10 cellular contexts compared by ENCODE assay signal in genomic region chr22:39592104-39593060, GRCh38. TPM values are rescaled to one million over a fixed set of nuclear protein-coding genes. Genes with fewer than 3 reads are reported as not detected.
DNase-seq lines count a peak whose midpoint lies in the region; ATAC-seq and TF ChIP-seq lines count a peak whose summit lies in the region.
"Had no signal": no experiment of that assay in that cellular context is flagged by ENCODE, and none has a peak within 500 bp of the region (broad histone marks: within the 10 kb centered on the region; RNA-seq: fewer than 3 reads in every experiment).

No MANE protein-coding gene starts in this region.

- no peak overlapping the region for H3K4me3 ChIP-seq in testis

- peak overlapping the region; percentile 55 for H3K4me3 Mint-ChIP-seq in glutamatergic neuron (ENCODE audit: unreplicated experiment)
- H3K4me3 Mint-ChIP-seq in activated CD4-positive, alpha-beta memory T cell treated with anti-CD3 and anti-CD28 coated beads, Interleukin-2, amount 10 ng/mL, durations not matched to agents 7 days and 5 days, result no peak overlapping the region
- H3K4me3 Mint-ChIP-seq: activated T-helper 1 cell treated with anti-CD3 and anti-CD28 coated beads, Interleukin-12 subunit alpha, Interleukin-12 subunit beta, Interleukin-2, Interleukin-4 antibody, amounts not matched to agents 30 ng/mL and 10 ng/mL and 1 ng/mL, durations not matched to agents 14 hours and 24 hours and 36 hours had no signal

- TF ChIP-seq CTCF in glutamatergic neuron (IDR thresholded peaks at IDR 0.05; ENCODE audit: partially characterized antibody, unreplicated experiment) (no peak), testis (IDR thresholded peaks at IDR 0.05) (no peak)

- no peaks in the 10 kb centered on the region for H3K9me3 ChIP-seq in testis

- 57 to 61% methylated on average over 27 to 31 of the region's 31 CpGs for WGBS in testis, 2 donors

- intact Hi-C loops in testis (cut with DNase I; ENCODE audit: low total_unique reads) (no loop called here), posterior vena cava (cut with DNase I) (no loop called here)

- CTCF ChIA-PET in activated CD4-positive, alpha-beta memory T cell treated with anti-CD3 and anti-CD28 coated beads, Interleukin-2, amount 10 ng/mL, durations not matched to agents 7 days and 5 days (lab: Charles Lee), result no interaction called here

- H3K27me3 ChIP-seq in testis, result no peaks in the 10 kb centered on the region

- DNase-seq in DMS79 treated with DMSO at 0.1 percent for 48 hours (lab: John Stamatoyannopoulos, UW), result peak; percentile 3
- DNase-seq in DMS79 (lab: John Stamatoyannopoulos, UW), result no peak
- peak; percentile 73 for DNase-seq in SW480 (ENCODE audit: low spot score)
- DNase-seq in glutamatergic neuron, result peak; percentile 47
- DNase-seq in testis, result peak; percentile 76
- no peak for DNase-seq in posterior vena cava (ENCODE audit: low spot score)
- DNase-seq in activated CD4-positive, alpha-beta memory T cell treated with anti-CD3 and anti-CD28 coated beads, Interleukin-2, amount 10 ng/mL, durations not matched to agents 7 days and 5 days, result no peak

- H3K27ac ChIP-seq in testis, result no peak overlapping the region
- H3K27ac ChIP-seq: 22Rv1 had no signal

- H3K9me3 Mint-ChIP-seq in glutamatergic neuron (ENCODE audit: unreplicated experiment), result peaks cover 3% of the 10 kb centered on the region
- H3K9me3 Mint-ChIP-seq in activated CD4-positive, alpha-beta memory T cell treated with anti-CD3 and anti-CD28 coated beads, Interleukin-2, amount 10 ng/mL, durations not matched to agents 7 days and 5 days, result no peaks in the 10 kb centered on the region
- H3K9me3 Mint-ChIP-seq: activated T-helper 1 cell treated with anti-CD3 and anti-CD28 coated beads, Interleukin-12 subunit alpha, Interleukin-12 subunit beta, Interleukin-2, Interleukin-4 antibody, amounts not matched to agents 30 ng/mL and 10 ng/mL and 1 ng/mL, durations not matched to agents 14 hours and 24 hours and 36 hours had no signal

- no peak for ATAC-seq in GM21390 (IDR thresholded peaks at IDR 0.05; ENCODE audit: unreplicated experiment)

- TF ChIP-seq POLR2A in testis (IDR thresholded peaks at IDR 0.05), result no peak

- POLR2A ChIA-PET in activated CD4-positive, alpha-beta memory T cell treated with anti-CD3 and anti-CD28 coated beads, Interleukin-2, amount 10 ng/mL, durations not matched to agents 7 days and 5 days (lab: Charles Lee), result no interaction called here

- H3K36me3 Mint-ChIP-seq in glutamatergic neuron (ENCODE audit: unreplicated experiment), result no peaks in the 10 kb centered on the region
- no peaks in the 10 kb centered on the region for H3K36me3 Mint-ChIP-seq in activated CD4-positive, alpha-beta memory T cell treated with anti-CD3 and anti-CD28 coated beads, Interleukin-2, amount 10 ng/mL, durations not matched to agents 7 days and 5 days (ENCODE audit: low read depth)

- peak overlapping the region; percentile 86 for H3K27ac Mint-ChIP-seq in glutamatergic neuron (ENCODE audit: unreplicated experiment)
- no peak overlapping the region for H3K27ac Mint-ChIP-seq in activated CD4-positive, alpha-beta memory T cell treated with anti-CD3 and anti-CD28 coated beads, Interleukin-2, amount 10 ng/mL, durations not matched to agents 7 days and 5 days
- H3K27ac Mint-ChIP-seq: activated T-helper 1 cell treated with anti-CD3 and anti-CD28 coated beads, Interleukin-12 subunit alpha, Interleukin-12 subunit beta, Interleukin-2, Interleukin-4 antibody, amounts not matched to agents 30 ng/mL and 10 ng/mL and 1 ng/mL, durations not matched to agents 14 hours and 24 hours and 36 hours had no signal

- peaks cover 15% of the 10 kb centered on the region for H3K27me3 Mint-ChIP-seq in glutamatergic neuron (ENCODE audit: unreplicated experiment)
- peaks cover 16% of the 10 kb centered on the region for H3K27me3 Mint-ChIP-seq in activated CD4-positive, alpha-beta memory T cell treated with anti-CD3 and anti-CD28 coated beads, Interleukin-2, amount 10 ng/mL, durations not matched to agents 7 days and 5 days

- peaks cover 13% of the 10 kb centered on the region for H3K4me1 ChIP-seq in testis

- peaks cover 19% of the 10 kb centered on the region for H3K4me1 Mint-ChIP-seq in glutamatergic neuron (ENCODE audit: low read depth, unreplicated experiment)
- H3K4me1 Mint-ChIP-seq in activated CD4-positive, alpha-beta memory T cell treated with anti-CD3 and anti-CD28 coated beads, Interleukin-2, amount 10 ng/mL, durations not matched to agents 7 days and 5 days, result peaks cover 2% of the 10 kb centered on the region

- H3K36me3 ChIP-seq in testis (ENCODE audit: low read depth, missing control alignments), result no peaks in the 10 kb centered on the region

RNA-seq across cellular contexts. Expression of gene CACNA1I, which starts 21.8 kb away (rescaled TPM):
- total RNA-seq in glutamatergic neuron (ENCODE audit: unreplicated experiment), result 0.12 TPM
- total RNA-seq in testis, result 1 to 10 TPM; 1.7 to 2.0 TPM
- 1.3 TPM for polyA plus RNA-seq in testis (ENCODE audit: insufficient read depth, low read depth, low replicate concordance)
- total RNA-seq in posterior vena cava, result under 1 TPM; 0.05 to 0.09 TPM
- 1 to 10 TPM; 8.7 to 8.8 TPM for total RNA-seq in activated CD4-positive, alpha-beta memory T cell treated with anti-CD3 and anti-CD28 coated beads, Interleukin-2, amount 10 ng/mL, durations not matched to agents 7 days and 5 days

RNA-seq across cellular contexts. Expression of gene RPS19BP1, which starts 59.8 kb away (rescaled TPM):
- total RNA-seq in glutamatergic neuron (ENCODE audit: unreplicated experiment), result 59.6 TPM
- total RNA-seq in testis, result 100 to 1,000 TPM; 156 to 158 TPM
- 97.7 TPM for polyA plus RNA-seq in testis (ENCODE audit: insufficient read depth, low read depth, low replicate concordance)
- 10 to 100 TPM; 49.9 to 54.4 TPM for total RNA-seq in posterior vena cava
- 10 to 100 TPM; 54.3 to 60.7 TPM for total RNA-seq in activated CD4-positive, alpha-beta memory T cell treated with anti-CD3 and anti-CD28 coated beads, Interleukin-2, amount 10 ng/mL, durations not matched to agents 7 days and 5 days

Comparison
In these comparisons a context has a peak if more than half of its experiments do, and no peak if none do; other contexts are left out.
1. DNase-seq: peak in DMS79 treated with DMSO at 0.1 percent for 48 hours (single experiment), SW480 (single experiment), glutamatergic neuron (single experiment) and testis (single experiment); none in DMS79 (single experiment), posterior vena cava (single experiment) and activated CD4-positive, alpha-beta memory T cell treated with anti-CD3 and anti-CD28 coated beads, Interleukin-2, amount 10 ng/mL, durations not matched to agents 7 days and 5 days (single experiment).